ENCODE assay signal across 9 cellular contexts in genomic region chr10:124619802-124620490, GRCh38.
DNase-seq lines count a peak whose midpoint lies in the region; ATAC-seq and TF ChIP-seq lines count a peak whose summit lies in the region.
"Had no signal": no experiment of that assay in that cellular context is flagged by ENCODE, and none has a peak within 500 bp of the region (broad histone marks: within the 10 kb centered on the region; RNA-seq: fewer than 3 reads in every experiment).

No MANE protein-coding gene starts in this region.

- intact Hi-C loops in mucosa of descending colon (cut with DNase I, micrococcal nuclease), result no loop called here

- H3K4me3 ChIP-seq in GM06990 (replicated peaks; ENCODE audit: low read depth, low read length) (peak overlapping the region; percentile 33), mucosa of descending colon (no peak overlapping the region), foreskin fibroblast (ENCODE audit: low read depth in 1 of 2, low read length in 2 of 2) (no peak overlapping the region)

- peak; percentile 48 for ATAC-seq in GM21447 (IDR thresholded peaks at IDR 0.05; ENCODE audit: unreplicated experiment)
- peak; percentile 2 for ATAC-seq in mucosa of descending colon

- peaks cover 9% of the 10 kb centered on the region for H3K36me3 ChIP-seq in GM06990 (ENCODE audit: control insufficient read depth, insufficient read depth, low read length)
- no peaks in the 10 kb centered on the region for H3K36me3 ChIP-seq in mucosa of descending colon (ENCODE audit: low read depth)

- H3K27me3 ChIP-seq in GM06990 (replicated peaks; ENCODE audit: control insufficient read depth, insufficient read depth, low read length), result no peaks in the 10 kb centered on the region

- no peak for TF ChIP-seq CTCF in GM06990 (IDR thresholded peaks at IDR 0.05; ENCODE audit: insufficient read depth, low read length, poor library complexity, severe bottlenecking)
- TF ChIP-seq CTCF in mucosa of descending colon (IDR thresholded peaks at IDR 0.05), result no peak
- no peak for TF ChIP-seq CTCF in foreskin fibroblast (IDR thresholded peaks at IDR 0.05; ENCODE audit: low read depth, low read length)

- in situ Hi-C loops in KBM-7 (cut with MboI; ENCODE audit: low pct_unique_long_range_greater_than_20kb, low sequenced_read_pairs), result no loop called here

- H3K4me1 ChIP-seq in mucosa of descending colon (ENCODE audit: low read depth), result peaks cover 8% of the 10 kb centered on the region

- no peaks in the 10 kb centered on the region for H3K9me3 ChIP-seq in mucosa of descending colon

- DNase-seq in GM06990 (ENCODE audit: extremely low read depth, insufficient read length), result peak; percentile 48
- DNase-seq in KBM-7, result peak; percentile 61
- no peak for DNase-seq in mucosa of descending colon
- DNase-seq in foreskin fibroblast, result no peak
- no peak for DNase-seq in DMS79 treated with DMSO at 0.1 percent for 48 hours (lab: John Stamatoyannopoulos, UW)
- no peak for DNase-seq in NCI-H524 (lab: John Stamatoyannopoulos, UW)
- no peak for DNase-seq in middle frontal gyrus (ENCODE audit: extremely low spot score, low spot score)
- DNase-seq: aorta had no signal

Comparison
In these comparisons a context has a peak if more than half of its experiments do, and no peak if none do; other contexts are left out.
1. DNase-seq: peak in GM06990 (single experiment) and KBM-7 (single experiment); none in mucosa of descending colon (0 of 3), foreskin fibroblast (0 of 2), DMS79 treated with DMSO at 0.1 percent for 48 hours (single experiment), NCI-H524 (0 of 2) and middle frontal gyrus (single experiment).